Comparison of ENCODE assay signal across 8 cellular contexts in the genomic region with DNA sequence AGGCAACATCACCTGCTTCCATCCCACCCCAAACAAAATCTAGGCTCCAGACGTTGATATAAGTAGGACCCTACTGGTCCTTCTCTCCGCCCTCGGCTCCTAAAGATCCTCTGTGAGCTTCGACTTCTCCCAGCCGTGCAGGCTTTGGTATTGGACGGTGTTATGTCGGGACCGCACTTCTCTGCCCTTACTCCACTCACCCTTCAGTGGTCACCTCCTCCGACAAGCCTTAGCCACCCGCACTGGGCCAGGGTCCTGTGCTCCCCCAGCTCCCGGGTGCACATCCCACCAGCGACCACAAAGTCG.
DNase-seq lines count a peak whose midpoint lies in the region; ATAC-seq lines count a peak whose summit lies in the region.

No MANE protein-coding gene starts in this region.

- no peaks in the 10 kb centered on the region for H3K9me3 ChIP-seq in mucosa of rectum (ENCODE audit: control insufficient read depth in 2 of 2, low read length in 2 of 2)

- peak overlapping the region; percentile 98 for H3K4me3 Mint-ChIP-seq in stimulated activated naive CD8-positive, alpha-beta T cell treated with anti-CD3 and anti-CD28 coated beads, Interleukin-15, Interleukin-2, amounts not matched to agents 100 ng/mL and 50 ng/mL, for 24 hours
- peak overlapping the region; percentile 100 for H3K4me3 Mint-ChIP-seq in central memory CD8-positive, alpha-beta T cell

- H3K9ac ChIP-seq in mucosa of rectum (ENCODE audit: low read depth in 1 of 2, low read length in 2 of 2) = peak overlapping the region; percentile 27 to 98

- ATAC-seq in stimulated activated naive CD8-positive, alpha-beta T cell treated with anti-CD3 and anti-CD28 coated beads, Interleukin-15, Interleukin-2, amounts not matched to agents 100 U/mL and 50 U/mL, for 24 hours = no peak
- no peak for ATAC-seq in central memory CD8-positive, alpha-beta T cell (replicated peaks; ENCODE audit: extremely low read depth, poor library complexity, severe bottlenecking)
- ATAC-seq in HG02678 (IDR thresholded peaks at IDR 0.05; ENCODE audit: unreplicated experiment) = no peak

- no peaks in the 10 kb centered on the region for H3K9me3 Mint-ChIP-seq in stimulated activated naive CD8-positive, alpha-beta T cell treated with anti-CD3 and anti-CD28 coated beads, Interleukin-15, Interleukin-2, amounts not matched to agents 100 ng/mL and 50 ng/mL, for 24 hours
- H3K9me3 Mint-ChIP-seq in central memory CD8-positive, alpha-beta T cell = no peaks in the 10 kb centered on the region

- H3K27me3 ChIP-seq in mucosa of rectum (ENCODE audit: control insufficient read depth in 2 of 2, insufficient read depth in 2 of 2, low read length in 2 of 2) = no peaks in the 10 kb centered on the region

- H3K36me3 Mint-ChIP-seq in stimulated activated naive CD8-positive, alpha-beta T cell treated with anti-CD3 and anti-CD28 coated beads, Interleukin-15, Interleukin-2, amounts not matched to agents 100 ng/mL and 50 ng/mL, for 24 hours (ENCODE audit: low read depth) = peaks cover 41% of the 10 kb centered on the region
- peaks cover 40% of the 10 kb centered on the region for H3K36me3 Mint-ChIP-seq in central memory CD8-positive, alpha-beta T cell (ENCODE audit: insufficient read depth)

- H3K4me1 Mint-ChIP-seq in stimulated activated naive CD8-positive, alpha-beta T cell treated with anti-CD3 and anti-CD28 coated beads, Interleukin-15, Interleukin-2, amounts not matched to agents 100 ng/mL and 50 ng/mL, for 24 hours (ENCODE audit: low read depth) = peaks cover 39% of the 10 kb centered on the region
- peaks cover 35% of the 10 kb centered on the region for H3K4me1 Mint-ChIP-seq in central memory CD8-positive, alpha-beta T cell

- DNase-seq in stimulated activated naive CD8-positive, alpha-beta T cell treated with anti-CD3 and anti-CD28 coated beads, Interleukin-15, Interleukin-2, amounts not matched to agents 100 U/mL and 50 U/mL, for 24 hours = no peak
- no peak for DNase-seq in central memory CD8-positive, alpha-beta T cell (ENCODE audit: low spot score in 2 of 2)
- no peak for DNase-seq in SKM-1 (lab: John Stamatoyannopoulos, UW; ENCODE audit: unreplicated experiment)
- DNase-seq in central memory CD4-positive, alpha-beta T cell = no peak
- no peak for DNase-seq in NCI-H2081 treated with DMSO at 0.1 percent for 48 hours (lab: John Stamatoyannopoulos, UW)

- peaks cover 21 to 23% of the 10 kb centered on the region in 2 donors for H3K4me1 ChIP-seq in mucosa of rectum (ENCODE audit: control insufficient read depth in 2 of 2, insufficient read depth in 2 of 2, low read length in 2 of 2)

- peak overlapping the region; percentile 100 for H3K27ac Mint-ChIP-seq in stimulated activated naive CD8-positive, alpha-beta T cell treated with anti-CD3 and anti-CD28 coated beads, Interleukin-15, Interleukin-2, amounts not matched to agents 100 ng/mL and 50 ng/mL, for 24 hours
- peak overlapping the region; percentile 93 for H3K27ac Mint-ChIP-seq in central memory CD8-positive, alpha-beta T cell (ENCODE audit: low read depth)

- peak overlapping the region; percentile 95 to 99 for H3K4me3 ChIP-seq in mucosa of rectum (ENCODE audit: low read length in 2 of 2)

- no peaks in the 10 kb centered on the region for H3K27me3 Mint-ChIP-seq in stimulated activated naive CD8-positive, alpha-beta T cell treated with anti-CD3 and anti-CD28 coated beads, Interleukin-15, Interleukin-2, amounts not matched to agents 100 ng/mL and 50 ng/mL, for 24 hours
- H3K27me3 Mint-ChIP-seq in central memory CD8-positive, alpha-beta T cell = no peaks in the 10 kb centered on the region

- H3K36me3 ChIP-seq in mucosa of rectum (ENCODE audit: control insufficient read depth in 2 of 2, insufficient read depth in 2 of 2, low read length in 2 of 2) = peaks cover 20 to 43% of the 10 kb centered on the region in 2 donors

- peak overlapping the region; percentile 26 to 96 for H3K27ac ChIP-seq in mucosa of rectum (ENCODE audit: low read depth in 2 of 2, low read length in 2 of 2)
